ENCODE assay signal across 2 cellular contexts in genomic region chr2:131094655-131095281, GRCh38.
TF ChIP-seq lines count a peak whose summit lies in the region.

No MANE protein-coding gene starts in this region.

TF ChIP-seq in WTC11, 78 proteins besides CTCF, POLR2A, EP300 and RAD21 (continues in another document):
- TF ChIP-seq, protein P1, sequence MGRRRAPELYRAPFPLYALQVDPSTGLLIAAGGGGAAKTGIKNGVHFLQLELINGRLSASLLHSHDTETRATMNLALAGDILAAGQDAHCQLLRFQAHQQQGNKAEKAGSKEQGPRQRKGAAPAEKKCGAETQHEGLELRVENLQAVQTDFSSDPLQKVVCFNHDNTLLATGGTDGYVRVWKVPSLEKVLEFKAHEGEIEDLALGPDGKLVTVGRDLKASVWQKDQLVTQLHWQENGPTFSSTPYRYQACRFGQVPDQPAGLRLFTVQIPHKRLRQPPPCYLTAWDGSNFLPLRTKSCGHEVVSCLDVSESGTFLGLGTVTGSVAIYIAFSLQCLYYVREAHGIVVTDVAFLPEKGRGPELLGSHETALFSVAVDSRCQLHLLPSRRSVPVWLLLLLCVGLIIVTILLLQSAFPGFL (CRISPR knock-in tag; IDR thresholded peaks at IDR 0.05; ENCODE audit: borderline replicate concordance): no peak
- TF ChIP-seq ZNF263 (CRISPR knock-in tag; IDR thresholded peaks at IDR 0.05; ENCODE audit: low read depth) (no peak), GTF2I (CRISPR knock-in tag; conservative IDR thresholded peaks at IDR 0.05) (no peak), MYBL2 (CRISPR knock-in tag; IDR thresholded peaks at IDR 0.05) (no peak), ARID4B (CRISPR knock-in tag; IDR thresholded peaks at IDR 0.05; ENCODE audit: borderline replicate concordance) (no peak), FOXJ3 (CRISPR knock-in tag; IDR thresholded peaks at IDR 0.05; ENCODE audit: borderline replicate concordance) (no peak), ETV6 (CRISPR knock-in tag; IDR thresholded peaks at IDR 0.05) (no peak), HMGXB4 (CRISPR knock-in tag; IDR thresholded peaks at IDR 0.05) (no peak), AR (CRISPR knock-in tag; IDR thresholded peaks at IDR 0.05) (no peak), MAX (CRISPR knock-in tag; IDR thresholded peaks at IDR 0.05) (no peak), HMGA2 (CRISPR knock-in tag; IDR thresholded peaks at IDR 0.05) (no peak), JAZF1 (CRISPR knock-in tag; IDR thresholded peaks at IDR 0.05) (no peak), ZSCAN18 (CRISPR knock-in tag; IDR thresholded peaks at IDR 0.05) (no peak), FOXP1 (CRISPR knock-in tag; IDR thresholded peaks at IDR 0.05; ENCODE audit: borderline replicate concordance) (no peak)

TF ChIP-seq in HepG2, 621 proteins besides CTCF, POLR2A, EP300 and RAD21 (continues in another document):
- peak; percentile 49 for TF ChIP-seq MAFF (IDR thresholded peaks at IDR 0.05; ENCODE audit: low read depth, low read length)
- TF ChIP-seq, protein P2, sequence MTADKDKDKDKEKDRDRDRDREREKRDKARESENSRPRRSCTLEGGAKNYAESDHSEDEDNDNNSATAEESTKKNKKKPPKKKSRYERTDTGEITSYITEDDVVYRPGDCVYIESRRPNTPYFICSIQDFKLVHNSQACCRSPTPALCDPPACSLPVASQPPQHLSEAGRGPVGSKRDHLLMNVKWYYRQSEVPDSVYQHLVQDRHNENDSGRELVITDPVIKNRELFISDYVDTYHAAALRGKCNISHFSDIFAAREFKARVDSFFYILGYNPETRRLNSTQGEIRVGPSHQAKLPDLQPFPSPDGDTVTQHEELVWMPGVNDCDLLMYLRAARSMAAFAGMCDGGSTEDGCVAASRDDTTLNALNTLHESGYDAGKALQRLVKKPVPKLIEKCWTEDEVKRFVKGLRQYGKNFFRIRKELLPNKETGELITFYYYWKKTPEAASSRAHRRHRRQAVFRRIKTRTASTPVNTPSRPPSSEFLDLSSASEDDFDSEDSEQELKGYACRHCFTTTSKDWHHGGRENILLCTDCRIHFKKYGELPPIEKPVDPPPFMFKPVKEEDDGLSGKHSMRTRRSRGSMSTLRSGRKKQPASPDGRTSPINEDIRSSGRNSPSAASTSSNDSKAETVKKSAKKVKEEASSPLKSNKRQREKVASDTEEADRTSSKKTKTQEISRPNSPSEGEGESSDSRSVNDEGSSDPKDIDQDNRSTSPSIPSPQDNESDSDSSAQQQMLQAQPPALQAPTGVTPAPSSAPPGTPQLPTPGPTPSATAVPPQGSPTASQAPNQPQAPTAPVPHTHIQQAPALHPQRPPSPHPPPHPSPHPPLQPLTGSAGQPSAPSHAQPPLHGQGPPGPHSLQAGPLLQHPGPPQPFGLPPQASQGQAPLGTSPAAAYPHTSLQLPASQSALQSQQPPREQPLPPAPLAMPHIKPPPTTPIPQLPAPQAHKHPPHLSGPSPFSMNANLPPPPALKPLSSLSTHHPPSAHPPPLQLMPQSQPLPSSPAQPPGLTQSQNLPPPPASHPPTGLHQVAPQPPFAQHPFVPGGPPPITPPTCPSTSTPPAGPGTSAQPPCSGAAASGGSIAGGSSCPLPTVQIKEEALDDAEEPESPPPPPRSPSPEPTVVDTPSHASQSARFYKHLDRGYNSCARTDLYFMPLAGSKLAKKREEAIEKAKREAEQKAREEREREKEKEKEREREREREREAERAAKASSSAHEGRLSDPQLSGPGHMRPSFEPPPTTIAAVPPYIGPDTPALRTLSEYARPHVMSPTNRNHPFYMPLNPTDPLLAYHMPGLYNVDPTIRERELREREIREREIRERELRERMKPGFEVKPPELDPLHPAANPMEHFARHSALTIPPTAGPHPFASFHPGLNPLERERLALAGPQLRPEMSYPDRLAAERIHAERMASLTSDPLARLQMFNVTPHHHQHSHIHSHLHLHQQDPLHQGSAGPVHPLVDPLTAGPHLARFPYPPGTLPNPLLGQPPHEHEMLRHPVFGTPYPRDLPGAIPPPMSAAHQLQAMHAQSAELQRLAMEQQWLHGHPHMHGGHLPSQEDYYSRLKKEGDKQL (CRISPR knock-in tag; IDR thresholded peaks at IDR 0.05; ENCODE audit: low read depth): no peak
- peak; percentile 10; the same call in 1 of the 2 replicates for TF ChIP-seq SOX5 (CRISPR knock-in tag; IDR thresholded peaks at IDR 0.05; ENCODE audit: borderline replicate concordance)
- peak; percentile 37; the same call in 1 of the 2 replicates for TF ChIP-seq EHMT2 (IDR thresholded peaks at IDR 0.05; ENCODE audit: borderline replicate concordance, low read depth, low read length)
- no peak for TF ChIP-seq MATR3 (CRISPR knock-in tag; IDR thresholded peaks at IDR 0.05)
- peak; percentile 38; the same call in 1 of the 2 replicates for TF ChIP-seq ZNF792 (CRISPR knock-in tag; IDR thresholded peaks at IDR 0.05)
- TF ChIP-seq ZNF430 (CRISPR knock-in tag; IDR thresholded peaks at IDR 0.05): peak; percentile 20; the same call in 1 of the 2 replicates
- TF ChIP-seq NCOR1 (IDR thresholded peaks at IDR 0.05; ENCODE audit: borderline replicate concordance, low read length): peak; percentile 51; the same call in 1 of the 2 replicates
- TF ChIP-seq PITX1 (CRISPR knock-in tag; IDR thresholded peaks at IDR 0.05): no peak
- peak; percentile 86 for TF ChIP-seq HNRNPUL1 (IDR thresholded peaks at IDR 0.05; ENCODE audit: low read depth, low read length)
- TF ChIP-seq ZNF337 (CRISPR knock-in tag; IDR thresholded peaks at IDR 0.05; ENCODE audit: borderline replicate concordance, low read depth): no peak
- TF ChIP-seq ZNF329 (CRISPR knock-in tag; IDR thresholded peaks at IDR 0.05; ENCODE audit: low read depth): no peak
- TF ChIP-seq, protein P3, sequence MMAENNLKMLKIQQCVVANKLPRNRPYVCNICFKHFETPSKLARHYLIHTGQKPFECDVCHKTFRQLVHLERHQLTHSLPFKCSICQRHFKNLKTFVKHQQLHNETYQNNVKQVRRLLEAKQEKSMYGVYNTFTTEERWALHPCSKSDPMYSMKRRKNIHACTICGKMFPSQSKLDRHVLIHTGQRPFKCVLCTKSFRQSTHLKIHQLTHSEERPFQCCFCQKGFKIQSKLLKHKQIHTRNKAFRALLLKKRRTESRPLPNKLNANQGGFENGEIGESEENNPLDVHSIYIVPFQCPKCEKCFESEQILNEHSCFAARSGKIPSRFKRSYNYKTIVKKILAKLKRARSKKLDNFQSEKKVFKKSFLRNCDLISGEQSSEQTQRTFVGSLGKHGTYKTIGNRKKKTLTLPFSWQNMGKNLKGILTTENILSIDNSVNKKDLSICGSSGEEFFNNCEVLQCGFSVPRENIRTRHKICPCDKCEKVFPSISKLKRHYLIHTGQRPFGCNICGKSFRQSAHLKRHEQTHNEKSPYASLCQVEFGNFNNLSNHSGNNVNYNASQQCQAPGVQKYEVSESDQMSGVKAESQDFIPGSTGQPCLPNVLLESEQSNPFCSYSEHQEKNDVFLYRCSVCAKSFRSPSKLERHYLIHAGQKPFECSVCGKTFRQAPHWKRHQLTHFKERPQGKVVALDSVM (CRISPR knock-in tag; IDR thresholded peaks at IDR 0.05): peak; percentile 96
- TF ChIP-seq, protein P4, sequence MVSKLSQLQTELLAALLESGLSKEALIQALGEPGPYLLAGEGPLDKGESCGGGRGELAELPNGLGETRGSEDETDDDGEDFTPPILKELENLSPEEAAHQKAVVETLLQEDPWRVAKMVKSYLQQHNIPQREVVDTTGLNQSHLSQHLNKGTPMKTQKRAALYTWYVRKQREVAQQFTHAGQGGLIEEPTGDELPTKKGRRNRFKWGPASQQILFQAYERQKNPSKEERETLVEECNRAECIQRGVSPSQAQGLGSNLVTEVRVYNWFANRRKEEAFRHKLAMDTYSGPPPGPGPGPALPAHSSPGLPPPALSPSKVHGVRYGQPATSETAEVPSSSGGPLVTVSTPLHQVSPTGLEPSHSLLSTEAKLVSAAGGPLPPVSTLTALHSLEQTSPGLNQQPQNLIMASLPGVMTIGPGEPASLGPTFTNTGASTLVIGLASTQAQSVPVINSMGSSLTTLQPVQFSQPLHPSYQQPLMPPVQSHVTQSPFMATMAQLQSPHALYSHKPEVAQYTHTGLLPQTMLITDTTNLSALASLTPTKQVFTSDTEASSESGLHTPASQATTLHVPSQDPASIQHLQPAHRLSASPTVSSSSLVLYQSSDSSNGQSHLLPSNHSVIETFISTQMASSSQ (IDR thresholded peaks at IDR 0.05; ENCODE audit: low read depth): peak; percentile 64
- TF ChIP-seq, protein P4 (CRISPR knock-in tag; IDR thresholded peaks at IDR 0.05; ENCODE audit: borderline replicate concordance): no peak
- TF ChIP-seq ZMYM2 (CRISPR knock-in tag; IDR thresholded peaks at IDR 0.05): peak; percentile 50; the same call in 1 of the 2 replicates
- 0 out of 2 replicates have a peak, but pooled peaks have one; percentile 12 for TF ChIP-seq KLF11 (CRISPR knock-in tag; IDR thresholded peaks at IDR 0.05)
- 0 out of 2 replicates have a peak, but pooled peaks have one; percentile 9 for TF ChIP-seq KAT8 (CRISPR knock-in tag; IDR thresholded peaks at IDR 0.05)
- no peak for TF ChIP-seq MIER2 (CRISPR knock-in tag; IDR thresholded peaks at IDR 0.05)
- TF ChIP-seq ZNF136 (CRISPR knock-in tag; IDR thresholded peaks at IDR 0.05; ENCODE audit: low read depth): no peak
- peak; percentile 8; the same call in 1 of the 2 replicates for TF ChIP-seq SAP130 (CRISPR knock-in tag; IDR thresholded peaks at IDR 0.05; ENCODE audit: low read depth)
- TF ChIP-seq ZFP82 (CRISPR knock-in tag; IDR thresholded peaks at IDR 0.05; ENCODE audit: borderline replicate concordance): 0 out of 2 replicates have a peak, but pooled peaks have one; percentile 20
- TF ChIP-seq TBX2 (CRISPR knock-in tag; IDR thresholded peaks at IDR 0.05; ENCODE audit: borderline replicate concordance): no peak
- TF ChIP-seq MAX (IDR thresholded peaks at IDR 0.05): no peak
- TF ChIP-seq ADNP (CRISPR knock-in tag; IDR thresholded peaks at IDR 0.05): 0 out of 2 replicates have a peak, but pooled peaks have one; percentile 24
- no peak for TF ChIP-seq ZBTB7A (CRISPR knock-in tag; IDR thresholded peaks at IDR 0.05)
- TF ChIP-seq, protein P5, sequence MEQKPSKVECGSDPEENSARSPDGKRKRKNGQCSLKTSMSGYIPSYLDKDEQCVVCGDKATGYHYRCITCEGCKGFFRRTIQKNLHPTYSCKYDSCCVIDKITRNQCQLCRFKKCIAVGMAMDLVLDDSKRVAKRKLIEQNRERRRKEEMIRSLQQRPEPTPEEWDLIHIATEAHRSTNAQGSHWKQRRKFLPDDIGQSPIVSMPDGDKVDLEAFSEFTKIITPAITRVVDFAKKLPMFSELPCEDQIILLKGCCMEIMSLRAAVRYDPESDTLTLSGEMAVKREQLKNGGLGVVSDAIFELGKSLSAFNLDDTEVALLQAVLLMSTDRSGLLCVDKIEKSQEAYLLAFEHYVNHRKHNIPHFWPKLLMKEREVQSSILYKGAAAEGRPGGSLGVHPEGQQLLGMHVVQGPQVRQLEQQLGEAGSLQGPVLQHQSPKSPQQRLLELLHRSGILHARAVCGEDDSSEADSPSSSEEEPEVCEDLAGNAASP (CRISPR knock-in tag; IDR thresholded peaks at IDR 0.05; ENCODE audit: borderline replicate concordance): 0 out of 2 replicates have a peak, but pooled peaks have one; percentile 15
- TF ChIP-seq TGIF2 (CRISPR knock-in tag; IDR thresholded peaks at IDR 0.05): 0 out of 2 replicates have a peak, but pooled peaks have one; percentile 28
- no peak for TF ChIP-seq GATAD1 (CRISPR knock-in tag; IDR thresholded peaks at IDR 0.05)
- TF ChIP-seq HES4 (CRISPR knock-in tag; IDR thresholded peaks at IDR 0.05; ENCODE audit: borderline replicate concordance): no peak
- TF ChIP-seq, protein P6, sequence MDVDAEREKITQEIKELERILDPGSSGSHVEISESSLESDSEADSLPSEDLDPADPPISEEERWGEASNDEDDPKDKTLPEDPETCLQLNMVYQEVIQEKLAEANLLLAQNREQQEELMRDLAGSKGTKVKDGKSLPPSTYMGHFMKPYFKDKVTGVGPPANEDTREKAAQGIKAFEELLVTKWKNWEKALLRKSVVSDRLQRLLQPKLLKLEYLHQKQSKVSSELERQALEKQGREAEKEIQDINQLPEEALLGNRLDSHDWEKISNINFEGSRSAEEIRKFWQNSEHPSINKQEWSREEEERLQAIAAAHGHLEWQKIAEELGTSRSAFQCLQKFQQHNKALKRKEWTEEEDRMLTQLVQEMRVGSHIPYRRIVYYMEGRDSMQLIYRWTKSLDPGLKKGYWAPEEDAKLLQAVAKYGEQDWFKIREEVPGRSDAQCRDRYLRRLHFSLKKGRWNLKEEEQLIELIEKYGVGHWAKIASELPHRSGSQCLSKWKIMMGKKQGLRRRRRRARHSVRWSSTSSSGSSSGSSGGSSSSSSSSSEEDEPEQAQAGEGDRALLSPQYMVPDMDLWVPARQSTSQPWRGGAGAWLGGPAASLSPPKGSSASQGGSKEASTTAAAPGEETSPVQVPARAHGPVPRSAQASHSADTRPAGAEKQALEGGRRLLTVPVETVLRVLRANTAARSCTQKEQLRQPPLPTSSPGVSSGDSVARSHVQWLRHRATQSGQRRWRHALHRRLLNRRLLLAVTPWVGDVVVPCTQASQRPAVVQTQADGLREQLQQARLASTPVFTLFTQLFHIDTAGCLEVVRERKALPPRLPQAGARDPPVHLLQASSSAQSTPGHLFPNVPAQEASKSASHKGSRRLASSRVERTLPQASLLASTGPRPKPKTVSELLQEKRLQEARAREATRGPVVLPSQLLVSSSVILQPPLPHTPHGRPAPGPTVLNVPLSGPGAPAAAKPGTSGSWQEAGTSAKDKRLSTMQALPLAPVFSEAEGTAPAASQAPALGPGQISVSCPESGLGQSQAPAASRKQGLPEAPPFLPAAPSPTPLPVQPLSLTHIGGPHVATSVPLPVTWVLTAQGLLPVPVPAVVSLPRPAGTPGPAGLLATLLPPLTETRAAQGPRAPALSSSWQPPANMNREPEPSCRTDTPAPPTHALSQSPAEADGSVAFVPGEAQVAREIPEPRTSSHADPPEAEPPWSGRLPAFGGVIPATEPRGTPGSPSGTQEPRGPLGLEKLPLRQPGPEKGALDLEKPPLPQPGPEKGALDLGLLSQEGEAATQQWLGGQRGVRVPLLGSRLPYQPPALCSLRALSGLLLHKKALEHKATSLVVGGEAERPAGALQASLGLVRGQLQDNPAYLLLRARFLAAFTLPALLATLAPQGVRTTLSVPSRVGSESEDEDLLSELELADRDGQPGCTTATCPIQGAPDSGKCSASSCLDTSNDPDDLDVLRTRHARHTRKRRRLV (CRISPR knock-in tag; IDR thresholded peaks at IDR 0.05): no peak
- no peak for TF ChIP-seq NFE2L2 (IDR thresholded peaks at IDR 0.05; ENCODE audit: low read length)
- TF ChIP-seq GATAD2A (CRISPR knock-in tag; IDR thresholded peaks at IDR 0.05): peak; percentile 42; the same call in 1 of the 2 replicates
- TF ChIP-seq HOXA7 (CRISPR knock-in tag; IDR thresholded peaks at IDR 0.05): no peak
- TF ChIP-seq SOX13 (IDR thresholded peaks at IDR 0.05): no peak
- peak in 1 of 2 experiments; percentile 24; a peak in 1 of 4 replicates for TF ChIP-seq SOX13 (CRISPR knock-in tag; conservative IDR thresholded peaks at IDR 0.05 in 1 of 2, IDR thresholded peaks at IDR 0.05 in 1 of 2)
- TF ChIP-seq KDM1A (CRISPR knock-in tag; IDR thresholded peaks at IDR 0.05): 0 out of 2 replicates have a peak, but pooled peaks have one; percentile 41
